Comparison of ENCODE assay signal across 19 cellular contexts in genomic region chr15:89455535-89455934, GRCh38. TPM values are rescaled to one million over a fixed set of nuclear protein-coding genes. Genes with fewer than 3 reads are reported as not detected.
"Had no signal": no experiment of that assay in that cellular context is flagged by ENCODE, and none has a peak within 500 bp of the region (broad histone marks: within the 10 kb centered on the region; RNA-seq: fewer than 3 reads in every experiment).

No MANE protein-coding gene starts in this region.

- DNase-seq: effector memory CD8-positive, alpha-beta T cell; gastrocnemius medialis; heart right ventricle; islet precursor cell; left lung; lower lobe of right lung; nucleus accumbens; ovary; psoas muscle; retina; stimulated activated naive CD4-positive, alpha-beta T cell treated with Interleukin-2 at 50 U/mL for 16 hours had no signal

- H3K27me3 ChIP-seq: ovary had no signal

- H3K36me3 ChIP-seq: esophagus muscularis mucosa, gastrocnemius medialis, heart right ventricle, left lung, lower lobe of right lung, neural progenitor cell, ovary had no signal

- ATAC-seq: effector memory CD8-positive, alpha-beta T cell; gastrocnemius medialis; heart right ventricle; left lung; lower lobe of right lung; natural killer cell treated with Interleukin-12 subunit alpha and Interleukin-12 subunit beta and Interleukin-15 and Interleukin-18, amount 100 ng/mL, for 72 hours; psoas muscle; sciatic nerve had no signal

- H3K4me3 ChIP-seq: esophagus muscularis mucosa, gastrocnemius medialis, heart right ventricle, left lung, lower lobe of right lung, neural progenitor cell, ovary, psoas muscle had no signal

- FAIRE-seq: urothelium cell line had no signal

- H3K4me1 ChIP-seq: esophagus muscularis mucosa, gastrocnemius medialis, heart right ventricle, left lung, lower lobe of right lung, psoas muscle had no signal

- H3K27ac ChIP-seq: epithelial cell of prostate, esophagus muscularis mucosa, gastrocnemius medialis, heart right ventricle, left lung, lower lobe of right lung, neural progenitor cell, ovary, psoas muscle had no signal

- H3K9me3 ChIP-seq: gastrocnemius medialis, ovary, psoas muscle had no signal

RNA-seq across cellular contexts. Expression of gene RHCG, which starts 40.8 kb away (rescaled TPM):
- total RNA-seq: fibroblast of villous mesenchyme; gastrocnemius medialis; left lung; lower lobe of right lung; natural killer cell treated with Interleukin-12 subunit alpha and Interleukin-12 subunit beta and Interleukin-15 and Interleukin-18, amount 100 ng/mL, for 72 hours; sciatic nerve; skeletal muscle tissue had no signal
- polyA plus RNA-seq: ovary had no signal
